ENCODE assay signal across 8 cellular contexts in the genomic region with DNA sequence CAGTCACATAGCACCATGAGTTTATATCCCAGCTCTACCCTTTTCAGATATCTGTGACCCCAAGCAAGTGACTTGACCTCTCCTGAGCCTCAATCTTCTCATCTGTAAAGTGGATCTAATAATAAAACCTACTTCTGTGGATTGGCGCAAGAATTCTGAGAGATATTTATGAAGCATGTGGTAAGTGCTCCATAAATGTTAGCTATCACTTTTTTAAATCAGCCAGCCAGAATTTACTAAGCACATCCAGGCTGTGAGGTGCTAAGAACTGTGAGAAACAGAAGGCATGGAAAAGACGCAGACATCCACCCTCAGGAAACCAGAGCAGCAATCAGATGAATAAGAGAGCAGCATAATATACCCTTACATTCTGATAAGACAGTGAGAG. TPM values are rescaled to one million over a fixed set of nuclear protein-coding genes. Genes with fewer than 3 reads are reported as not detected.
DNase-seq lines count a peak whose midpoint lies in the region; ATAC-seq and TF ChIP-seq lines count a peak whose summit lies in the region.

No MANE protein-coding gene starts in this region.

- DNase-seq in colonic mucosa (no peak), inferior parietal cortex (ENCODE audit: extremely low spot score) (no peak)
- no peak for DNase-seq in activated effector memory CD4-positive, alpha-beta T cell treated with Interleukin-2 at 50 U/mL for 16 hours

- H4K20me1 ChIP-seq in BLaER1 treated with 17β-estradiol and CSF1 and Interleukin-3, amounts not matched to agents 10 nM and 100 nM = no peaks in the 10 kb centered on the region

- no peaks in the 10 kb centered on the region for H3K27me3 ChIP-seq in BLaER1 treated with 17β-estradiol and CSF1 and Interleukin-3, amounts not matched to agents 10 nM and 100 nM
- no peaks in the 10 kb centered on the region for H3K27me3 ChIP-seq in colonic mucosa
- no peaks in the 10 kb centered on the region for H3K27me3 ChIP-seq in muscle layer of colon (ENCODE audit: control insufficient read depth in 1 of 2, insufficient read depth in 2 of 2, low read length in 2 of 2)

- peak overlapping the region; percentile 69 to 87 (median 80); a peak in 21 of 22 replicates for H3K27ac ChIP-seq in BLaER1 treated with 17β-estradiol and CSF1 and Interleukin-3, amounts not matched to agents 10 nM and 100 nM
- peak overlapping the region; percentile 70 for H3K27ac ChIP-seq in KOPT-K1 (ENCODE audit: low read depth, low read length, poor library complexity, severe bottlenecking)
- peak overlapping the region; percentile 53 for H3K27ac ChIP-seq in colonic mucosa
- H3K27ac ChIP-seq in muscle layer of colon (ENCODE audit: low read depth, low read length) = peak overlapping the region; percentile 91

- H3K36me3 ChIP-seq in BLaER1 treated with 17β-estradiol and CSF1 and Interleukin-3, amounts not matched to agents 10 nM and 100 nM = peaks cover 0 to 18% (median 7%) of the 10 kb centered on the region in 11 experiments; a peak in 13 of 22 replicates
- H3K36me3 ChIP-seq in KOPT-K1 (ENCODE audit: insufficient read depth, low read length) = no peaks in the 10 kb centered on the region
- no peaks in the 10 kb centered on the region for H3K36me3 ChIP-seq in colonic mucosa
- H3K36me3 ChIP-seq in muscle layer of colon (ENCODE audit: insufficient read depth, low read length) = no peaks in the 10 kb centered on the region

- H3K4me1 ChIP-seq in BLaER1 treated with 17β-estradiol and CSF1 and Interleukin-3, amounts not matched to agents 10 nM and 100 nM = peaks cover 25 to 45% (median 34%) of the 10 kb centered on the region in 10 experiments
- H3K4me1 ChIP-seq in colonic mucosa = no peaks in the 10 kb centered on the region
- H3K4me1 ChIP-seq in muscle layer of colon (ENCODE audit: insufficient read depth, low read length) = peaks cover 9% of the 10 kb centered on the region

- intact Hi-C loops in colonic mucosa (cut with DNase I) = no loop called here

- H3K4me3 ChIP-seq in BLaER1 treated with 17β-estradiol and CSF1 and Interleukin-3, amounts not matched to agents 10 nM and 100 nM = peak overlapping the region; percentile 67 to 92 (median 83)
- H3K4me3 ChIP-seq in colonic mucosa (peak overlapping the region; percentile 59), muscle layer of colon (ENCODE audit: low read depth in 1 of 2, low read length in 2 of 2) (peak overlapping the region; percentile 81 to 91)

- ATAC-seq in GM21515 (IDR thresholded peaks at IDR 0.05; ENCODE audit: unreplicated experiment) (no peak), HG02884 (IDR thresholded peaks at IDR 0.05; ENCODE audit: unreplicated experiment) (no peak)

- peak overlapping the region; percentile 78 to 99 (median 94) for H3K4me2 ChIP-seq in BLaER1 treated with 17β-estradiol and CSF1 and Interleukin-3, amounts not matched to agents 10 nM and 100 nM

- H3K9ac ChIP-seq in BLaER1 treated with 17β-estradiol and CSF1 and Interleukin-3, amounts not matched to agents 10 nM and 100 nM = peak overlapping the region; percentile 81 to 90 (median 87)
- H3K9ac ChIP-seq in colonic mucosa (ENCODE audit: low read depth in 2 of 2, low read length in 2 of 2) (peak overlapping the region; percentile 84 to 90), muscle layer of colon (ENCODE audit: low read length) (peak overlapping the region; percentile 75)

- no peak for TF ChIP-seq CTCF in colonic mucosa (IDR thresholded peaks at IDR 0.05)

- 0 out of 22 replicates have a peak, but pooled peaks cover 0 to 3% (median 0%) of the 10 kb centered on the region in 11 experiments for H3K9me3 ChIP-seq in BLaER1 treated with 17β-estradiol and CSF1 and Interleukin-3, amounts not matched to agents 10 nM and 100 nM (replicated peaks in 1 of 11)
- H3K9me3 ChIP-seq in KOPT-K1 (ENCODE audit: insufficient read depth, low read length, poor library complexity, severe bottlenecking) = no peaks in the 10 kb centered on the region
- no peaks in the 10 kb centered on the region for H3K9me3 ChIP-seq in colonic mucosa
- H3K9me3 ChIP-seq in muscle layer of colon (ENCODE audit: low read length) = no peaks in the 10 kb centered on the region

RNA-seq across cellular contexts. Expression of a gene that starts 0.9 kb away (rescaled TPM):
- total RNA-seq in colonic mucosa = 1 to 10 TPM; 7.9 to 8.2 TPM

RNA-seq across cellular contexts. Expression of a gene that starts 7.7 kb away (rescaled TPM):
- 10 to 100 TPM; 13.7 to 15.6 TPM for total RNA-seq in colonic mucosa

RNA-seq across cellular contexts. Expression of a gene that starts 32.2 kb away (rescaled TPM):
- not detected for total RNA-seq in colonic mucosa

RNA-seq across cellular contexts. Expression of a gene that starts 35.7 kb away (rescaled TPM):
- 1 to 10 TPM; 5.0 to 7.5 TPM for total RNA-seq in colonic mucosa

RNA-seq across cellular contexts. Expression of a gene that starts 57.2 kb away (rescaled TPM):
- total RNA-seq in colonic mucosa = 10 to 100 TPM; 11.2 to 18.3 TPM
